Comparison of ENCODE assay signal across 8 cellular contexts in the genomic region with DNA sequence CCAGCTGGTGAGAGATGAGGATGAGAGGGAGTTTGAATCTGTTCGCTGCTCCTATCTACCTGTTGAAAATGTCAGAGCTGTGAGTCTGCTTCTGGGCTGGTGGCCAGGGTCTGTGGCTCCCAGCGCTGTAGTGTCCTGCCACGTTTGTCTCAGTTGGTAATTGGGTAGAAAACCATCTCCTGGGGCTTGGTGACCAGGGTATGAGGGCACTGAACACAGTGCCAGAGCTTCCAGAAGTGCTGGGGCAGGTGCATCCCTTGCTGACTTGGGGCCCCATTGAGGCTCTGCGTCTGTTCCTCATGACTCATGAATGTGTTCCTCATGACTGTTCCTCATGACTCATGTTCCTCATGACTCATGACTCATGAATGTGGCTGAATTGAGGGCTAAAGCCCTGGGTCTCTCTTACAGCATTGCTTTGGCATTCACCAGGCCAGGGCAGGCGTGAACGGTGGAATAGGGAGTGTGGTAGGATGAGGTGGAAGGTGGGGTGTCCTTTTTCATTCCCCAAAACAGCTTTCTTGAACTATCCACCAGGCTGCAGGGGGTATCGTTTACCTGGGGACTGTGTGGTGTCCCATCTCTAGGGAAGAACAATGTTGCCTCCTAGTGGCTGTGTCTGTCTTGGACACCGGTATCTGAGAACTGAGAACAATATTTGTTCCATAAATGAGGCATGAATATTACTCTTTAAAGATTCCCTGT.
DNase-seq lines count a peak whose midpoint lies in the region; ATAC-seq and TF ChIP-seq lines count a peak whose summit lies in the region.

No MANE protein-coding gene starts in this region.

- no peaks in the 10 kb centered on the region for H3K9me3 ChIP-seq in sigmoid colon
- H3K9me3 ChIP-seq in CD4-positive, alpha-beta memory T cell (ENCODE audit: control insufficient read depth in 1 of 2, low read length in 2 of 2): no peaks in the 10 kb centered on the region

- no peaks in the 10 kb centered on the region for H3K36me3 Mint-ChIP-seq in CD4-positive, alpha-beta memory T cell

- H3K4me3 Mint-ChIP-seq in CD4-positive, alpha-beta memory T cell: peak overlapping the region in 1 of 8 donors; percentile 47

- TF ChIP-seq POLR2A in sigmoid colon (IDR thresholded peaks at IDR 0.05): no peak

- H3K27ac Mint-ChIP-seq in CD4-positive, alpha-beta memory T cell: no peak overlapping the region

- TF ChIP-seq CTCF in sigmoid colon (IDR thresholded peaks at IDR 0.05): peak in 1 of 4 experiments; percentile 9

- peaks cover 2% of the 10 kb centered on the region in 2 donors for H3K27me3 Mint-ChIP-seq in CD4-positive, alpha-beta memory T cell

- ATAC-seq in GM18511 (IDR thresholded peaks at IDR 0.05; ENCODE audit: unreplicated experiment): peak; percentile 93
- ATAC-seq in HG02973 (IDR thresholded peaks at IDR 0.05; ENCODE audit: unreplicated experiment): peak; percentile 87

- peak overlapping the region in 1 of 4 donors; percentile 53 for H3K27ac ChIP-seq in sigmoid colon
- H3K27ac ChIP-seq in CD4-positive, alpha-beta memory T cell (ENCODE audit: low read depth, low read length): no peak overlapping the region

- H3K4me3 ChIP-seq in sigmoid colon: no peak overlapping the region
- H3K4me3 ChIP-seq in CD4-positive, alpha-beta memory T cell (ENCODE audit: low read length in 2 of 2): no peak overlapping the region

- peak in 1 of 4 donors; percentile 73 for TF ChIP-seq EP300 in sigmoid colon (IDR thresholded peaks at IDR 0.05)

- intact Hi-C loops in sigmoid colon (cut with DNase I): no loop called here
- intact Hi-C loops in CD4-positive, alpha-beta memory T cell (cut with micrococcal nuclease): no loop called here

- no peaks in the 10 kb centered on the region for H3K9me3 Mint-ChIP-seq in CD4-positive, alpha-beta memory T cell

- H3K4me1 Mint-ChIP-seq in CD4-positive, alpha-beta memory T cell: no peaks in the 10 kb centered on the region

- CTCF ChIA-PET in CD4-positive, alpha-beta memory T cell (lab: Charles Lee; ENCODE audit: partially characterized antibody): no interaction called here

- POLR2A ChIA-PET in CD4-positive, alpha-beta memory T cell (lab: Charles Lee; ENCODE audit: partially characterized antibody): no interaction called here

- H3K36me3 ChIP-seq in sigmoid colon: no peaks in the 10 kb centered on the region
- no peaks in the 10 kb centered on the region for H3K36me3 ChIP-seq in CD4-positive, alpha-beta memory T cell (ENCODE audit: insufficient read depth, low read length)

- 45 to 62% methylated on average over 8 of the region's 8 CpGs for WGBS in sigmoid colon, 2 donors

- H3K4me1 ChIP-seq in sigmoid colon: peaks cover 0 to 20% (median 12%) of the 10 kb centered on the region in 4 donors
- no peaks in the 10 kb centered on the region for H3K4me1 ChIP-seq in CD4-positive, alpha-beta memory T cell (ENCODE audit: insufficient read depth, low read length)

- H3K27me3 ChIP-seq in sigmoid colon: no peaks in the 10 kb centered on the region
- no peaks in the 10 kb centered on the region for H3K27me3 ChIP-seq in CD4-positive, alpha-beta memory T cell (ENCODE audit: insufficient read depth, low read length)

- DNase-seq in CD1c-positive myeloid dendritic cell (ENCODE audit: extremely low spot score) (peak; percentile 93), NCI-H2196 treated with DMSO at 0.1 percent for 48 hours (lab: John Stamatoyannopoulos, UW; ENCODE audit: unreplicated experiment) (peak; percentile 86), germinal center (ENCODE audit: low spot score) (peak; percentile 14), sigmoid colon (peak; percentile 82)
- DNase-seq in activated CD8-positive, alpha-beta memory T cell treated with anti-CD3 and anti-CD28 coated beads, Interleukin-2, amount 50 U/mL, for 48 hours: peak; percentile 54
- no peak for DNase-seq in CD4-positive, alpha-beta memory T cell

Comparison
In these comparisons a context has a peak if more than half of its experiments do, and no peak if none do; other contexts are left out.
1. DNase-seq: peak in CD1c-positive myeloid dendritic cell (single experiment), NCI-H2196 treated with DMSO at 0.1 percent for 48 hours (single experiment), activated CD8-positive, alpha-beta memory T cell treated with anti-CD3 and anti-CD28 coated beads, Interleukin-2, amount 50 U/mL, for 48 hours (single experiment), germinal center (single experiment) and sigmoid colon (single experiment); none in CD4-positive, alpha-beta memory T cell (0 of 5).